ENCODE assay signal across 8 cellular contexts in genomic region chr17:49315551-49315951, GRCh38. TPM values are rescaled to one million over a fixed set of nuclear protein-coding genes. Genes with fewer than 3 reads are reported as not detected.
DNase-seq lines count a peak whose midpoint lies in the region; TF ChIP-seq lines count a peak whose summit lies in the region.

No MANE protein-coding gene starts in this region.

- H3K27ac ChIP-seq in 22Rv1 (peak overlapping the region; percentile 16), neutrophil (peak overlapping the region; percentile 89)

- TF ChIP-seq CTCF in 22Rv1 (IDR thresholded peaks at IDR 0.05): peak; percentile 90
- TF ChIP-seq CTCF in GM13976 (IDR thresholded peaks at IDR 0.05; ENCODE audit: borderline replicate concordance, control extremely low read depth, extremely low read depth, insufficient read depth, missing control alignments): peak; percentile 47
- TF ChIP-seq CTCF in neutrophil (IDR thresholded peaks at IDR 0.05): no peak

- in situ Hi-C loops in GM13976 (cut with MboI; ENCODE audit: low sequenced_read_pairs, unreplicated experiment): loop anchor here (5.0 to 25.0 kb wide), 2 partner anchors 82 to 222 kb away; no protein-coding TSS in a partner anchor

- peaks cover 26 to 28% of the 10 kb centered on the region in 2 experiments for H3K4me1 ChIP-seq in neutrophil (ENCODE audit: control insufficient read depth in 1 of 2, insufficient read depth in 1 of 2, low read depth in 1 of 2, low read length in 1 of 2)

- no peaks in the 10 kb centered on the region for H3K9me3 ChIP-seq in neutrophil

- no peaks in the 10 kb centered on the region for H3K27me3 ChIP-seq in neutrophil

- peaks cover 29% of the 10 kb centered on the region for H3K36me3 ChIP-seq in neutrophil

- H3K4me3 ChIP-seq in neutrophil (ENCODE audit: low read depth in 1 of 2, low read length in 1 of 2): no peak overlapping the region

- DNase-seq in GM13976 (ENCODE audit: low spot score) (peak; percentile 77), LHCN-M2 (ENCODE audit: low read depth) (peak; percentile 90), SHP77 (lab: John Stamatoyannopoulos, UW) (peak; percentile 72 to 87), fibroblast of the conjunctiva (ENCODE audit: low read depth) (peak; percentile 85), stromal cell of bone marrow (ENCODE audit: low read depth) (peak; percentile 90)
- DNase-seq in activated T-helper 9 cell treated with anti-CD3 and anti-CD28 coated beads, Interleukin-2, amount 50 U/mL, for 16 hours (ENCODE audit: low read depth): peak; percentile 57

RNA-seq across cellular contexts. Expression of gene ZNF652, which starts 46.5 kb away (rescaled TPM):
- total RNA-seq in LHCN-M2 (2014; rRNA removed): 9.8 and 11.0 TPM in 2 replicates
- 3.5 TPM for polyA plus RNA-seq in LHCN-M2 (2012)
